ENCODE assay signal across 20 cellular contexts in the genomic region with DNA sequence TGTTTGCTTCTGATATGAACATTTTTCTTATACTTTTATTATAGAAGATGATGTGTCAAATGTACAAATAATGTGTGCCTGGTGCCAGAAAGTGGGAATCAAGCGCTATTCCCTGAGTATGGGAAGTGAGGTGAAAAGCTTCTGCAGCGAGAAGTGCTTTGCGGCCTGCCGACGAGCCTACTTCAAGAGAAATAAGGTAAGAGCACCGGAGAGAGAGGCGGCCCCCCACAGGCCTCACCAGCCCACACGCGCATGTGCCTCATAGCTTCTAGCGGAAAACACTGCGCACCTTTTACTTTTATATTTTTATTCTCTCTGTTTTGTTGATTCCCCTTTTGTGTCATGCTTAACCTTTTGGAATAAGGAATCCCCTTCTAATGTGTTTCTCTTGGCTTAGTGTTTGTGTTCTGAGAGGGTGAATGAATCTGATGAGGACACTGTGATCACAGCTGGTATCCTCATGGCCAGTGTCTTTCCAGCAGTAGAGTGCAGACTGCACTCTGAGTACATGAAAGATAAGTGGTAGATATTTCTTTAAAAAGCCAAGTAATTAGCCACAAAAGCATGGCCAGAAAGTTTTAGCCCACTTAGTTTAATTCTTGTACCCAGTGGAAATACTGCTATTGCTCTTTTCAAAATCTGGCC. TPM values are rescaled to one million over a fixed set of nuclear protein-coding genes. Genes with fewer than 3 reads are reported as not detected.
"Had no signal": no experiment of that assay in that cellular context is flagged by ENCODE, and none has a peak within 500 bp of the region (broad histone marks: within the 10 kb centered on the region; RNA-seq: fewer than 3 reads in every experiment).

No MANE protein-coding gene starts in this region.

- H3K27ac Mint-ChIP-seq: activated CD4-positive, alpha-beta memory T cell treated with anti-CD3 and anti-CD28 coated beads, Interleukin-2, amount 10 ng/mL, durations not matched to agents 7 days and 5 days; activated naive CD8-positive, alpha-beta T cell treated with anti-CD3 and anti-CD28 coated beads, Interleukin-2, amount 10 ng/mL, durations not matched to agents 7 days and 5 days; activated T-helper 2 cell treated with anti-CD3 and anti-CD28 coated beads, Interferon-gamma antibody, Interleukin-2, Interleukin-4, amounts not matched to agents 10 μg/mL and 5 μg/mL and 100 μg/mL, durations not matched to agents 14 hours and 24 hours and 36 hours; T-cell had no signal

- H3K9me3 Mint-ChIP-seq: activated CD4-positive, alpha-beta memory T cell treated with anti-CD3 and anti-CD28 coated beads, Interleukin-2, amount 10 ng/mL, durations not matched to agents 7 days and 5 days; activated naive CD8-positive, alpha-beta T cell treated with anti-CD3 and anti-CD28 coated beads, Interleukin-2, amount 10 ng/mL, durations not matched to agents 7 days and 5 days; activated T-helper 2 cell treated with anti-CD3 and anti-CD28 coated beads, Interferon-gamma antibody, Interleukin-2, Interleukin-4, amounts not matched to agents 10 μg/mL and 5 μg/mL and 100 μg/mL, durations not matched to agents 14 hours and 24 hours and 36 hours; T-cell had no signal

- H3K4me3 Mint-ChIP-seq: activated CD4-positive, alpha-beta memory T cell treated with anti-CD3 and anti-CD28 coated beads, Interleukin-2, amount 10 ng/mL, durations not matched to agents 7 days and 5 days; activated naive CD8-positive, alpha-beta T cell treated with anti-CD3 and anti-CD28 coated beads, Interleukin-2, amount 10 ng/mL, durations not matched to agents 7 days and 5 days; T-cell had no signal

- H3K4me3 ChIP-seq: psoas muscle, right lobe of liver, thyroid gland had no signal

- ATAC-seq: left lobe of liver, right lobe of liver, T-cell had no signal

- H3K27me3 ChIP-seq: brain microvascular endothelial cell, right lobe of liver, thyroid gland had no signal

- H3K27ac ChIP-seq: brain microvascular endothelial cell, psoas muscle, right lobe of liver, thyroid gland had no signal

- H3K4me1 Mint-ChIP-seq: activated CD4-positive, alpha-beta memory T cell treated with anti-CD3 and anti-CD28 coated beads, Interleukin-2, amount 10 ng/mL, durations not matched to agents 7 days and 5 days; activated naive CD8-positive, alpha-beta T cell treated with anti-CD3 and anti-CD28 coated beads, Interleukin-2, amount 10 ng/mL, durations not matched to agents 7 days and 5 days; T-cell had no signal

- H3K9me3 ChIP-seq: psoas muscle, right lobe of liver, SK-N-SH, thyroid gland had no signal

- H3K36me3 Mint-ChIP-seq: activated naive CD8-positive, alpha-beta T cell treated with anti-CD3 and anti-CD28 coated beads, Interleukin-2, amount 10 ng/mL, durations not matched to agents 7 days and 5 days; T-cell had no signal

- DNase-seq: activated CD4-positive, alpha-beta memory T cell treated with anti-CD3 and anti-CD28 coated beads, Interleukin-2, amount 10 ng/mL, durations not matched to agents 7 days and 5 days; activated CD4-positive, alpha-beta T cell treated with anti-CD3 and anti-CD28 coated beads for 48 hours; activated CD4-positive, CD25-positive, alpha-beta regulatory T cell; activated naive CD4-positive, alpha-beta T cell treated with Interleukin-2 at 50 U/mL for 16 hours; activated naive CD8-positive, alpha-beta T cell treated with anti-CD3 and anti-CD28 coated beads, Interleukin-2, amount 10 ng/mL, durations not matched to agents 7 days and 5 days; activated T-cell treated with anti-CD3 and anti-CD28 coated beads, Interleukin-2, amount 50 U/mL, for 1 hour; brain microvascular endothelial cell; cortex of kidney; hypothalamus; kidney; mammary epithelial cell; right lobe of liver; SK-N-SH; stimulated activated CD8-positive, alpha-beta memory T cell treated with anti-CD3 and anti-CD28 coated beads, Interleukin-4, amount 100 ng/mL, for 48 hours; stimulated activated naive CD4-positive, alpha-beta T cell; T-cell; thyroid gland had no signal

- H3K36me3 ChIP-seq: brain microvascular endothelial cell, right lobe of liver, thyroid gland had no signal

RNA-seq across cellular contexts. Expression of a gene that starts 43.6 kb away (rescaled TPM):
- polyA plus RNA-seq: mammary epithelial cell had no signal
